ENCODE assay signal across 14 cellular contexts in genomic region chr6:152270301-152270925, GRCh38.
DNase-seq lines count a peak whose midpoint lies in the region; ATAC-seq and TF ChIP-seq lines count a peak whose summit lies in the region.
"Had no signal": no experiment of that assay in that cellular context is flagged by ENCODE, and none has a peak within 500 bp of the region (broad histone marks: within the 10 kb centered on the region; RNA-seq: fewer than 3 reads in every experiment).

No MANE protein-coding gene starts in this region.

- no peak for TF ChIP-seq POLR2A in uterus (IDR thresholded peaks at IDR 0.05)

- no peak for TF ChIP-seq CTCF in left ventricle myocardium inferior (IDR thresholded peaks at IDR 0.05; ENCODE audit: borderline replicate concordance)
- no peak for TF ChIP-seq CTCF in uterus (IDR thresholded peaks at IDR 0.05)

- ATAC-seq in left cardiac atrium (no peak), HG03097 (IDR thresholded peaks at IDR 0.05; ENCODE audit: low FRiP score, unreplicated experiment) (no peak)

- DNase-seq in left ventricle myocardium inferior, result no peak
- DNase-seq in left cardiac atrium, result no peak
- DNase-seq in astrocyte of the hippocampus (ENCODE audit: low read depth, low spot score), result peak; percentile 57
- peak; percentile 56 for DNase-seq in kidney tubule cell (ENCODE audit: low spot score)
- no peak for DNase-seq in uterus
- DNase-seq in NCI-H1105 (lab: John Stamatoyannopoulos, UW), result no peak
- no peak for DNase-seq in posterior vena cava (ENCODE audit: low spot score)
- DNase-seq: amniotic stem cell; small intestine; stimulated activated CD8-positive, alpha-beta memory T cell treated with anti-CD3 and anti-CD28 coated beads, Interleukin-4, amount 100 ng/mL, for 48 hours had no signal

- no peaks in the 10 kb centered on the region for H3K27me3 ChIP-seq in left ventricle myocardium inferior (ENCODE audit: low read depth)
- H3K27me3 ChIP-seq in uterus, result no peaks in the 10 kb centered on the region
- H3K27me3 ChIP-seq: BLaER1 had no signal

- no peak overlapping the region for H3K4me3 ChIP-seq in left ventricle myocardium inferior
- H3K4me3 ChIP-seq in uterus, result no peak overlapping the region
- H3K4me3 ChIP-seq: BLaER1, lung, SK-N-MC had no signal

- H3K9me3 ChIP-seq in left ventricle myocardium inferior (replicated peaks), result no peaks in the 10 kb centered on the region
- no peaks in the 10 kb centered on the region for H3K9me3 ChIP-seq in uterus
- H3K9me3 ChIP-seq: BLaER1 had no signal

- H3K27ac ChIP-seq in left ventricle myocardium inferior (replicated peaks) (peak overlapping the region; percentile 85), uterus (peak overlapping the region; percentile 83 to 85)
- H3K27ac ChIP-seq: BLaER1, SK-N-MC had no signal

- H3K4me1 ChIP-seq in left ventricle myocardium inferior, result peaks cover 79% of the 10 kb centered on the region
- peaks cover 9 to 19% of the 10 kb centered on the region in 2 donors for H3K4me1 ChIP-seq in uterus
- H3K4me1 ChIP-seq: BLaER1 had no signal

- peaks cover 33% of the 10 kb centered on the region for H3K36me3 ChIP-seq in left ventricle myocardium inferior
- H3K36me3 ChIP-seq in uterus, result no peaks in the 10 kb centered on the region

- intact Hi-C loops in left ventricle myocardium inferior (cut with micrococcal nuclease), result no loop called here
- intact Hi-C loops in left cardiac atrium (cut with DNase I), result no loop called here
- intact Hi-C loops in uterus (cut with DNase I; ENCODE audit: low total_unique reads), result no loop called here
- intact Hi-C loops in posterior vena cava (cut with DNase I), result no loop called here

Comparison
In these comparisons a context has a peak if more than half of its experiments do, and no peak if none do; other contexts are left out.
1. DNase-seq: peak in astrocyte of the hippocampus (single experiment) and kidney tubule cell (single experiment); none in left ventricle myocardium inferior (single experiment), left cardiac atrium (single experiment), uterus (0 of 2), NCI-H1105 (single experiment) and posterior vena cava (single experiment).